ENCODE assay signal across 8 cellular contexts in genomic region chr6:12608016-12608860, GRCh38.
A peak's percentile ranks its signal among the peaks of the same experiment; 100 is the strongest.
DNase-seq lines count a peak whose midpoint lies in the region; ATAC-seq, FAIRE-seq and TF ChIP-seq lines count a peak whose summit lies in the region.

No MANE protein-coding gene starts in this region.

- peak; percentile 45 for DNase-seq in pons (ENCODE audit: low spot score)
- no peak for DNase-seq in stimulated activated CD4-positive, alpha-beta T cell treated with anti-CD3 and anti-CD28 coated beads, Interleukin-12 subunit alpha, Interleukin-12 subunit beta, amount 100 ng/mL, for 4 hours
- no peak for DNase-seq in NCI-H2107 treated with DMSO at 0.1 percent for 48 hours (lab: John Stamatoyannopoulos, UW; ENCODE audit: unreplicated experiment)
- DNase-seq in frontal cortex (ENCODE audit: low spot score in 2 of 2): no peak
- DNase-seq in HAP-1 (ENCODE audit: low spot score in 2 of 2): no peak

- no peak overlapping the region for H3K9ac ChIP-seq in OCI-LY3 (ENCODE audit: low read length)

- H3K36me3 ChIP-seq in OCI-LY3 (replicated peaks; ENCODE audit: low read depth, low read length) (no peaks in the 10 kb centered on the region), HAP-1 (replicated peaks) (no peaks in the 10 kb centered on the region)

- ATAC-seq in GM18867 (IDR thresholded peaks at IDR 0.05; ENCODE audit: unreplicated experiment): peak; percentile 75
- peak; percentile 66 for ATAC-seq in HG02884 (IDR thresholded peaks at IDR 0.05; ENCODE audit: unreplicated experiment)

- FAIRE-seq in frontal cortex (lab: Jason Lieb, UNC): no peak

- no peak overlapping the region for H3K27ac ChIP-seq in OCI-LY3 (ENCODE audit: low read length)

- H3K27me3 ChIP-seq in OCI-LY3 (ENCODE audit: low read depth, low read length) (peaks cover 11% of the 10 kb centered on the region), HAP-1 (ENCODE audit: low read depth) (no peaks in the 10 kb centered on the region)

- H3K9me3 ChIP-seq in OCI-LY3 (ENCODE audit: insufficient read depth, low read length) (no peaks in the 10 kb centered on the region), HAP-1 (no peaks in the 10 kb centered on the region)

- H2AFZ ChIP-seq in OCI-LY3 (ENCODE audit: low read depth, low read length): no peak overlapping the region

- peak overlapping the region; percentile 67 for H3K4me2 ChIP-seq in OCI-LY3 (ENCODE audit: low read length)

- peak overlapping the region; percentile 58 for H3K4me3 ChIP-seq in OCI-LY3 (ENCODE audit: low read length)
- H3K4me3 ChIP-seq in HAP-1: no peak overlapping the region

- H4K20me1 ChIP-seq in OCI-LY3 (ENCODE audit: insufficient read depth, low read length): no peaks in the 10 kb centered on the region

- TF ChIP-seq CTCF in OCI-LY3 (IDR thresholded peaks at IDR 0.05; ENCODE audit: low read depth, low read length): no peak

- H3K4me1 ChIP-seq in OCI-LY3 (ENCODE audit: low read length) (peaks cover 23% of the 10 kb centered on the region), HAP-1 (no peaks in the 10 kb centered on the region)

- in situ Hi-C loops in HAP-1 (cut with MboI; ENCODE audit: low sequenced_read_pairs): loop anchor here (25.0 kb wide), 1 partner anchor 971 kb away; no protein-coding TSS in a partner anchor

- H3K79me2 ChIP-seq in OCI-LY3 (ENCODE audit: low read length): no peaks in the 10 kb centered on the region
